ENCODE assay signal across 8 cellular contexts in the genomic region with DNA sequence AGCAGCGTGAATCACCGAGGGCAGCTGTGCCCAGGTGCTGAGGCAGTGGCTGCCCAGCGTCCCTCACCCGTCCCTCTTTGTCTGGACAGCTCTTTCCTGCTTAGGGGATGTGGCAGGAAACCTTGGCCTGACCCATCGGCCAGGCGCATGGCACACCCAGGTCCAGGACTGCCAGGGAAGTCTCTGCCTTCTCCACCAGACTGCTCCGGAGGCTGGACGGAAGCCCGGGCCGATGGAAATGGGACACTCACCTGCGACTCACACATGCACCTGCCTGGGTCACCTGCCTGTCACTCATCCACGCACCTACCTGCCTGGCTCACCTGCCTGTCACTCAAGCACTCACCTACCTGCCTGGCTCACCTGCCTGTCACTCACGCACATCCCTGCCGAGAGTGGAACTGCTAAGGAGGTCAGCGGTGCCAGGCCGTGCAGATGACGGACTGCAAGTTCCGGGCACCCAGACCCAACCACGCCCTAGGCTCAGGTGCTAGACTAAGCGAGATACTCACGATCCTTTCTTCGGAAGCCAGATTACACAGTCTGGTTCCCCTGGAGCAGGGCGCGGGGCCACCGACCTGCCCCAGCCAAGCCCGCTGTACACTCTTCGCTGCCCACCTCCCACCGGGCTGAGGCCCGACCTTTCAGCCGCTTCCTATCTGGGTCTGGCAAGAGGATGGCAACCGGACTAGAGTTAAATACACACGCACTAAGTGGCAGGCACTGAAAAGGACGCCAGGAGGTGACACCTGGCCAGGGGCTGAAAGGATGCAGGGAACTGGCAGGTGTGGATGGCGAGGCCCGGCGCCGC. TPM values are rescaled to one million over a fixed set of nuclear protein-coding genes. Genes with fewer than 3 reads are reported as not detected.
DNase-seq lines count a peak whose midpoint lies in the region; ATAC-seq and TF ChIP-seq lines count a peak whose summit lies in the region.

No MANE protein-coding gene starts in this region.

- intact Hi-C loops in A673 (cut with micrococcal nuclease; ENCODE audit: unreplicated experiment) = no loop called here
- intact Hi-C loops in activated CD4-positive, alpha-beta memory T cell treated with anti-CD3 and anti-CD28 coated beads for 36 hours (cut with micrococcal nuclease) = loop anchor here (1.0 to 5.0 kb wide), 3 partner anchors 35 to 156 kb away; a partner anchor contains a TSS

- POLR2A ChIA-PET in A673 (lab: Charles Lee; ENCODE audit: low non-redundant PET) = no interaction called here
- POLR2A ChIA-PET in activated CD4-positive, alpha-beta memory T cell treated with anti-CD3 and anti-CD28 coated beads for 36 hours (lab: Charles Lee) = interaction anchor here (1.0 to 1.8 kb wide), 2 partner anchors 42 to 134 kb away, joined by 3 to 5 read pairs; a partner anchor contains a TSS

- no peak for TF ChIP-seq CTCF in A673 (conservative IDR thresholded peaks at IDR 0.05; ENCODE audit: low read depth, low read length)

- peaks cover 21% of the 10 kb centered on the region for H3K36me3 Mint-ChIP-seq in activated CD4-positive, alpha-beta memory T cell treated with anti-CD3 and anti-CD28 coated beads for 36 hours

- peaks cover 15% of the 10 kb centered on the region for H3K36me3 ChIP-seq in A673 (ENCODE audit: insufficient read depth, low read length, poor library complexity, severe bottlenecking)
- peaks cover 3% of the 10 kb centered on the region for H3K36me3 ChIP-seq in iPS DF 6.9 (ENCODE audit: control insufficient read depth, insufficient read depth, low read length)

- H3K27me3 Mint-ChIP-seq in activated CD4-positive, alpha-beta memory T cell treated with anti-CD3 and anti-CD28 coated beads for 36 hours = no peaks in the 10 kb centered on the region
- H3K27me3 Mint-ChIP-seq in stimulated activated naive CD8-positive, alpha-beta T cell treated with anti-CD3 and anti-CD28 coated beads, Interleukin-15, amount 100 ng/mL, for 72 hours = no peaks in the 10 kb centered on the region

- H3K4me3 ChIP-seq in A673 (ENCODE audit: low read depth, low read length, poor library complexity, severe bottlenecking) (peak overlapping the region; percentile 86), iPS DF 6.9 (ENCODE audit: low read length) (peak overlapping the region; percentile 90; the same call in 1 of the 2 replicates)

- H3K27me3 ChIP-seq in A673 (replicated peaks; ENCODE audit: insufficient read depth, low read depth, low read length, poor library complexity) = no peaks in the 10 kb centered on the region
- no peaks in the 10 kb centered on the region for H3K27me3 ChIP-seq in iPS DF 6.9 (ENCODE audit: control insufficient read depth, insufficient read depth, low read length)

- WGBS in iPS DF 6.9 (ENCODE audit: insufficient coverage, insufficient read length) = no CpG with 5 or more reads among the region's 37 CpGs

- H3K27ac ChIP-seq in A673 (ENCODE audit: low read depth, low read length, poor library complexity, severe bottlenecking) = peak overlapping the region; percentile 93
- H3K27ac ChIP-seq in iPS DF 6.9 (ENCODE audit: low read length) = no peak overlapping the region

- ATAC-seq in HG02642 (IDR thresholded peaks at IDR 0.05; ENCODE audit: poor library complexity, unreplicated experiment) (peak; percentile 1), HG02588 (IDR thresholded peaks at IDR 0.05; ENCODE audit: unreplicated experiment) (no peak)
- no peak for ATAC-seq in stimulated activated naive CD8-positive, alpha-beta T cell treated with anti-CD3 and anti-CD28 coated beads, Interleukin-15, amount 100 ng/mL, for 72 hours

- H3K9me3 ChIP-seq in A673 (ENCODE audit: low read depth, low read length, poor library complexity, severe bottlenecking) (no peaks in the 10 kb centered on the region), iPS DF 6.9 (ENCODE audit: control insufficient read depth, insufficient read depth, low read length) (no peaks in the 10 kb centered on the region)

- CTCF ChIA-PET in A673 (lab: Charles Lee) = no interaction called here
- CTCF ChIA-PET in activated CD4-positive, alpha-beta memory T cell treated with anti-CD3 and anti-CD28 coated beads for 36 hours (lab: Charles Lee) = interaction anchor here (1.3 kb wide), 1 partner anchor 62 kb away, joined by 3 read pairs; no protein-coding TSS in a partner anchor

- H3K4me1 Mint-ChIP-seq in activated CD4-positive, alpha-beta memory T cell treated with anti-CD3 and anti-CD28 coated beads for 36 hours (ENCODE audit: low read depth) = peaks cover 32% of the 10 kb centered on the region
- H3K4me1 Mint-ChIP-seq in stimulated activated naive CD8-positive, alpha-beta T cell treated with anti-CD3 and anti-CD28 coated beads, Interleukin-15, amount 100 ng/mL, for 72 hours = peaks cover 56% of the 10 kb centered on the region

- H3K4me3 Mint-ChIP-seq in activated CD4-positive, alpha-beta memory T cell treated with anti-CD3 and anti-CD28 coated beads for 36 hours = peak overlapping the region; percentile 88
- H3K4me3 Mint-ChIP-seq in stimulated activated naive CD8-positive, alpha-beta T cell treated with anti-CD3 and anti-CD28 coated beads, Interleukin-15, amount 100 ng/mL, for 72 hours = peak overlapping the region; percentile 88 to 89

- DNase-seq in A673 (ENCODE audit: low spot score) (no peak), iPS DF 6.9 (ENCODE audit: low read depth, low spot score) (no peak), C1 segment of cervical spinal cord (lab: John Stamatoyannopoulos, UW) (no peak), NOMO-1 treated with dmso at 0.1 percent for 144 hours (lab: John Stamatoyannopoulos, UW; ENCODE audit: unreplicated experiment) (no peak)
- DNase-seq in activated CD4-positive, alpha-beta memory T cell treated with anti-CD3 and anti-CD28 coated beads for 36 hours = peak; percentile 24
- DNase-seq in stimulated activated naive CD8-positive, alpha-beta T cell treated with anti-CD3 and anti-CD28 coated beads, Interleukin-15, amount 100 ng/mL, for 72 hours = no peak

- no TSS peak for BruUV-seq in A673 (replicated peaks; lab: Mats Ljungman, UMichigan)

- H3K9me3 Mint-ChIP-seq in activated CD4-positive, alpha-beta memory T cell treated with anti-CD3 and anti-CD28 coated beads for 36 hours = no peaks in the 10 kb centered on the region
- H3K9me3 Mint-ChIP-seq in stimulated activated naive CD8-positive, alpha-beta T cell treated with anti-CD3 and anti-CD28 coated beads, Interleukin-15, amount 100 ng/mL, for 72 hours = no peaks in the 10 kb centered on the region

- H3K4me1 ChIP-seq in A673 (ENCODE audit: insufficient read depth, low read length, poor library complexity, severe bottlenecking) = peaks cover 8% of the 10 kb centered on the region
- peaks cover 7% of the 10 kb centered on the region; the same call in 1 of the 2 replicates for H3K4me1 ChIP-seq in iPS DF 6.9 (ENCODE audit: control insufficient read depth, insufficient read depth, low read length)

- peak overlapping the region; percentile 62 for H3K27ac Mint-ChIP-seq in activated CD4-positive, alpha-beta memory T cell treated with anti-CD3 and anti-CD28 coated beads for 36 hours
- H3K27ac Mint-ChIP-seq in stimulated activated naive CD8-positive, alpha-beta T cell treated with anti-CD3 and anti-CD28 coated beads, Interleukin-15, amount 100 ng/mL, for 72 hours = peak overlapping the region; percentile 89 to 97

RNA-seq across cellular contexts. Expression of a gene that starts 1.1 kb away (rescaled TPM):
- total RNA-seq in A673 (2021) = 86.4 and 92.8 TPM in 2 replicates
- 10 to 100 TPM; 58.7 to 61.6 TPM for total RNA-seq in activated CD4-positive, alpha-beta memory T cell treated with anti-CD3 and anti-CD28 coated beads for 36 hours

RNA-seq across cellular contexts. Expression of a gene that starts 7.7 kb away (rescaled TPM):
- 4.5 and 13.0 TPM in 2 replicates for total RNA-seq in A673 (2021)
- 1 to 10 TPM; 4.9 to 7.2 TPM for total RNA-seq in activated CD4-positive, alpha-beta memory T cell treated with anti-CD3 and anti-CD28 coated beads for 36 hours

RNA-seq across cellular contexts. Expression of a gene that starts 26.0 kb away (rescaled TPM):
- total RNA-seq in A673 (2021) = 2.9 and 4.4 TPM in 2 replicates
- 1 to 10 TPM; 3.8 to 4.2 TPM for total RNA-seq in activated CD4-positive, alpha-beta memory T cell treated with anti-CD3 and anti-CD28 coated beads for 36 hours

RNA-seq across cellular contexts. Expression of a gene that starts 35.2 kb away (rescaled TPM):
- 67.6 and 71.9 TPM in 2 replicates for total RNA-seq in A673 (2021)
- 10 to 100 TPM; 31.8 to 32.0 TPM for total RNA-seq in activated CD4-positive, alpha-beta memory T cell treated with anti-CD3 and anti-CD28 coated beads for 36 hours

RNA-seq across cellular contexts. Expression of a gene that starts 35.9 kb away (rescaled TPM):
- total RNA-seq in A673 (2021) = 28.5 and 31.3 TPM in 2 replicates
- total RNA-seq in activated CD4-positive, alpha-beta memory T cell treated with anti-CD3 and anti-CD28 coated beads for 36 hours = 10 to 100 TPM; 19.7 to 23.1 TPM
